ENCODE assay signal across 25 cellular contexts in genomic region chr4:108839333-108839732, GRCh38.
"Had no signal": no experiment of that assay in that cellular context is flagged by ENCODE, and none has a peak within 500 bp of the region (broad histone marks: within the 10 kb centered on the region; RNA-seq: fewer than 3 reads in every experiment).

No MANE protein-coding gene starts in this region.

- H3K27me3 ChIP-seq: colonic mucosa, esophagus squamous epithelium, gastrocnemius medialis, heart right ventricle, left lung had no signal

- DNase-seq: colonic mucosa; cortex of kidney; effector CD8-positive, alpha-beta T cell; effector memory CD8-positive, alpha-beta T cell; endodermal cell; erythroblast; esophagus squamous epithelium; foreskin fibroblast; foreskin melanocyte; gastrocnemius medialis; glutamatergic neuron; head of caudate nucleus; heart right ventricle; hippocampal formation; left cardiac atrium; left lung; left ventricle myocardium superior; lower lobe of right lung; mesenchymal stem cell; mucosa of descending colon; naive thymus-derived CD4-positive, alpha-beta T cell had no signal

- ATAC-seq: effector memory CD8-positive, alpha-beta T cell; esophagus mucosa; gastrocnemius medialis; heart right ventricle; left cardiac atrium; left lung; left ventricle myocardium superior; lower lobe of right lung; mucosa of descending colon; naive thymus-derived CD4-positive, alpha-beta T cell had no signal

- H3K4me1 ChIP-seq: colonic mucosa, gastrocnemius medialis, heart right ventricle, left lung, lower lobe of right lung had no signal

- H3K9me3 ChIP-seq: colonic mucosa, esophagus squamous epithelium, gastrocnemius medialis, heart right ventricle, left lung, lower lobe of right lung, mucosa of descending colon had no signal

- FAIRE-seq: endometrium, islet of Langerhans, keratinocyte had no signal

- H3K4me3 ChIP-seq: colonic mucosa, esophagus squamous epithelium, gastrocnemius medialis, heart right ventricle, left lung, lower lobe of right lung, mucosa of descending colon had no signal

- H3K27ac ChIP-seq: colonic mucosa, esophagus squamous epithelium, gastrocnemius medialis, heart right ventricle, left lung, lower lobe of right lung had no signal

- H3K36me3 ChIP-seq: colonic mucosa, esophagus squamous epithelium, gastrocnemius medialis, heart right ventricle, left lung, lower lobe of right lung had no signal
